ENCODE assay signal across 24 cellular contexts in the genomic region with DNA sequence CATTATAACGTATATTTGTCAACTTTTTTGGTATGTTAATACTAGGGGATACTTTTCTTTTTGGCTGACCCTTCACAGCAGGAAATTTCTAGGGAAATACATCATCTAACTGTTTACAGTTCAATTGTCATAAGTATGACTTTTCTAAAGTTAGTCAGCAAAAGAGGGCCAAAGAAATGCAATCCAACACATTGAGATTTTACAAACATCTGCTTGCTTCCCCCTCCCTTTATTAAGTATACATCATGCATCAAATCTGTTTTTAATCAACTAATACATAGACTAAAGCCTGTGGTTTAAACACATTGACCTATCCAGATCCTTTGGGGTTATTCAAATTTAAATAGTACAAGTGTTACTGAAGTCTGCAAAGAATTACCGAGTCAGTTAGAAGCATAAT.
A peak's percentile ranks its signal among the peaks of the same experiment; 100 is the strongest.
DNase-seq lines count a peak whose midpoint lies in the region; ATAC-seq and TF ChIP-seq lines count a peak whose summit lies in the region.
"Had no signal": no experiment of that assay in that cellular context is flagged by ENCODE, and none has a peak within 500 bp of the region (broad histone marks: within the 10 kb centered on the region; RNA-seq: fewer than 3 reads in every experiment).

No MANE protein-coding gene starts in this region.

- H4K8ac ChIP-seq in IMR-90 (ENCODE audit: low read depth in 2 of 2, low read length in 2 of 2) = 0 out of 4 replicates have a peak overlapping the region, but pooled peaks of 1 of the 2 experiments have one; percentile 56

- H3K18ac ChIP-seq in IMR-90 (ENCODE audit: low read depth, low read length) = peak overlapping the region; percentile 40; the same call in 1 of the 2 replicates

- H2AK9ac ChIP-seq in IMR-90 (replicated peaks; ENCODE audit: low read depth, low read length, poor library complexity) = no peak overlapping the region

- H2BK20ac ChIP-seq in IMR-90 (ENCODE audit: low read depth, low read length) = peak overlapping the region; percentile 13; the same call in 1 of the 2 replicates

- TF ChIP-seq CTCF in AG10803 (conservative IDR thresholded peaks at IDR 0.05; ENCODE audit: low read length) (no peak), IMR-90 (conservative IDR thresholded peaks at IDR 0.05; ENCODE audit: low read depth, low read length) (no peak), fibroblast of villous mesenchyme (IDR thresholded peaks at IDR 0.05; ENCODE audit: insufficient read depth, low read depth, low read length) (no peak)

- TF ChIP-seq RAD21 in IMR-90 (IDR thresholded peaks at IDR 0.05; ENCODE audit: low read length) = no peak

- peaks cover 3% of the 10 kb centered on the region; the same call in 1 of the 2 replicates for H3K9me1 ChIP-seq in IMR-90 (ENCODE audit: insufficient read depth, low read length)

- H3K27ac ChIP-seq in IMR-90 (ENCODE audit: insufficient read depth, low read length) = no peak overlapping the region
- H3K27ac ChIP-seq: C4-2B, Peyer's patch had no signal

- in situ Hi-C loops in IMR-90 (cut with MboI; ENCODE audit: low sequenced_read_pairs) = no loop called here

- H3K4me2 ChIP-seq in IMR-90 (ENCODE audit: low read depth, low read length) = no peak overlapping the region
- H3K4me2 ChIP-seq: GM23338 had no signal

- H2BK120ac ChIP-seq in IMR-90 (ENCODE audit: low read depth, low read length) = no peak overlapping the region

- POLR2A ChIA-PET in IMR-90 (lab: Charles Lee; ENCODE audit: unreplicated experiment) = no interaction called here

- DNase-seq in AG10803 (ENCODE audit: low read depth) = peak; percentile 67
- DNase-seq in IMR-90 = peak; percentile 63
- peak; percentile 83 for DNase-seq in fibroblast of gingiva (ENCODE audit: low read depth)
- peak; percentile 37 for DNase-seq in fibroblast of villous mesenchyme (ENCODE audit: low read depth)
- DNase-seq in NCI-H446 (lab: John Stamatoyannopoulos, UW) = no peak
- no peak for DNase-seq in OCI-M2 (lab: John Stamatoyannopoulos, UW; ENCODE audit: unreplicated experiment)
- DNase-seq in stimulated activated CD4-positive, alpha-beta T cell treated with anti-CD3 and anti-CD28 coated beads, Interleukin-4, amount 100 ng/mL, for 4 hours = no peak
- DNase-seq: 8988T; Calu3; CD8-positive, alpha-beta memory T cell; DMS153; Karpas-422; MV-4-11; NCI-H1105 treated with DMSO at 0.1 percent for 48 hours; NCI-H1694; NCI-H2081; NCI-H2171; NCI-H345; NCI-H524 treated with DMSO at 0.1 percent for 48 hours; NCI-H82; Peyer's patch had no signal

- H3K56ac ChIP-seq in IMR-90 (ENCODE audit: extremely low read depth, insufficient read depth, low read length) = no peak overlapping the region

- no peak overlapping the region for H3K23ac ChIP-seq in IMR-90 (ENCODE audit: low read depth, low read length)

- H2BK15ac ChIP-seq in IMR-90 (ENCODE audit: low read depth, low read length) = no peak overlapping the region

- no peak for TF ChIP-seq POLR2A in IMR-90 (IDR thresholded peaks at IDR 0.05; ENCODE audit: low read depth, low read length)

- no peak overlapping the region for H4K5ac ChIP-seq in IMR-90 (ENCODE audit: low read depth, low read length)

- H3K4me3 ChIP-seq in AG10803 (ENCODE audit: low read length) = no peak overlapping the region
- H3K4me3 ChIP-seq in IMR-90 (ENCODE audit: insufficient read depth, low read depth, low read length) = no peak overlapping the region
- H3K4me3 ChIP-seq in fibroblast of villous mesenchyme (ENCODE audit: low read depth, low read length) = no peak overlapping the region
- H3K4me3 ChIP-seq: GM23338, HAP-1, Peyer's patch had no signal

- H3K36me3 ChIP-seq in IMR-90 (ENCODE audit: control insufficient read depth, insufficient read depth, low read length) = no peaks in the 10 kb centered on the region
- H3K36me3 ChIP-seq: HAP-1, Peyer's patch had no signal

- no peak overlapping the region for H3K9ac ChIP-seq in IMR-90 (ENCODE audit: low read depth, low read length)

- no peak overlapping the region for H4K91ac ChIP-seq in IMR-90 (ENCODE audit: insufficient read depth, low read depth, low read length)

- dilution Hi-C loops in IMR-90 (cut with HindIII; ENCODE audit: low sequenced_read_pairs, unreplicated experiment) = no loop called here

- H4K20me1 ChIP-seq in IMR-90 (ENCODE audit: insufficient read depth, low read length) = no peaks in the 10 kb centered on the region

- H3K14ac ChIP-seq in IMR-90 (replicated peaks; ENCODE audit: low read depth, low read length) = no peak overlapping the region

- intact Hi-C loops in IMR-90 (cut with micrococcal nuclease) = no loop called here

- ATAC-seq in IMR-90 (ENCODE audit: low read depth) = peak; percentile 59
- ATAC-seq: GM23338 had no signal

- peaks cover 7% of the 10 kb centered on the region for H3K4me1 ChIP-seq in IMR-90 (ENCODE audit: control insufficient read depth, insufficient read depth, low read length)
- H3K4me1 ChIP-seq: Peyer's patch had no signal

- H3K79me1 ChIP-seq in IMR-90 (ENCODE audit: low read depth in 1 of 2, low read length in 2 of 2) = peaks cover 0 to 13% of the 10 kb centered on the region in 2 experiments; a peak in 2 of 4 replicates

- no peaks in the 10 kb centered on the region for H3K27me3 ChIP-seq in IMR-90 (ENCODE audit: control insufficient read depth, insufficient read depth, low read length)
- H3K27me3 ChIP-seq: Peyer's patch had no signal

- peak overlapping the region; percentile 6; the same call in 1 of the 2 replicates for H3K4ac ChIP-seq in IMR-90 (ENCODE audit: low read depth, low read length)

- no peaks in the 10 kb centered on the region for H3K9me3 ChIP-seq in IMR-90 (ENCODE audit: control insufficient read depth, insufficient read depth, low read length)
- H3K9me3 ChIP-seq: HAP-1, Peyer's patch had no signal

- H2AFZ ChIP-seq in IMR-90 (replicated peaks; ENCODE audit: low read length, poor library complexity) = no peak overlapping the region
- H2AFZ ChIP-seq: GM23338 had no signal

- no TSS peak for BruUV-seq in IMR-90 (replicated peaks; lab: Mats Ljungman, UMichigan)

- H2AK5ac ChIP-seq in IMR-90 (ENCODE audit: low read depth, low read length) = no peak overlapping the region

- H2BK5ac ChIP-seq in IMR-90 (ENCODE audit: low read depth, low read length, poor library complexity, severe bottlenecking) = no peak overlapping the region

- no CpG with 5 or more reads among the region's 2 CpGs for WGBS in IMR-90 (ENCODE audit: extremely low coverage in 2 of 2, insufficient read length in 1 of 2), 2 experiments

- CTCF ChIA-PET in IMR-90 (lab: Yijun Ruan, JAX) = interaction anchor here (0.6 kb wide), 1 partner anchor 39 kb away, joined by 10 read pairs; no protein-coding TSS in a partner anchor

TF ChIP-seq in IMR-90, 13 proteins besides CTCF, POLR2A, EP300 and RAD21:
- no peak for TF ChIP-seq RFX5 (IDR thresholded peaks at IDR 0.05; ENCODE audit: low read depth, low read length)
- TF ChIP-seq, protein P1, sequence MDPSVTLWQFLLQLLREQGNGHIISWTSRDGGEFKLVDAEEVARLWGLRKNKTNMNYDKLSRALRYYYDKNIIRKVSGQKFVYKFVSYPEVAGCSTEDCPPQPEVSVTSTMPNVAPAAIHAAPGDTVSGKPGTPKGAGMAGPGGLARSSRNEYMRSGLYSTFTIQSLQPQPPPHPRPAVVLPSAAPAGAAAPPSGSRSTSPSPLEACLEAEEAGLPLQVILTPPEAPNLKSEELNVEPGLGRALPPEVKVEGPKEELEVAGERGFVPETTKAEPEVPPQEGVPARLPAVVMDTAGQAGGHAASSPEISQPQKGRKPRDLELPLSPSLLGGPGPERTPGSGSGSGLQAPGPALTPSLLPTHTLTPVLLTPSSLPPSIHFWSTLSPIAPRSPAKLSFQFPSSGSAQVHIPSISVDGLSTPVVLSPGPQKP (IDR thresholded peaks at IDR 0.05; ENCODE audit: borderline replicate concordance, low read depth, low read length) = no peak
- no peak for TF ChIP-seq FOS (IDR thresholded peaks at IDR 0.05; ENCODE audit: low read depth, low read length)
- TF ChIP-seq CHD1 (IDR thresholded peaks at IDR 0.05; ENCODE audit: low read depth, low read length) = no peak
- TF ChIP-seq MAZ (IDR thresholded peaks at IDR 0.05; ENCODE audit: borderline replicate concordance, low read depth, low read length) = no peak
- no peak for TF ChIP-seq RCOR1 (IDR thresholded peaks at IDR 0.05; ENCODE audit: insufficient replicate concordance, low read length)
- TF ChIP-seq, protein P2, sequence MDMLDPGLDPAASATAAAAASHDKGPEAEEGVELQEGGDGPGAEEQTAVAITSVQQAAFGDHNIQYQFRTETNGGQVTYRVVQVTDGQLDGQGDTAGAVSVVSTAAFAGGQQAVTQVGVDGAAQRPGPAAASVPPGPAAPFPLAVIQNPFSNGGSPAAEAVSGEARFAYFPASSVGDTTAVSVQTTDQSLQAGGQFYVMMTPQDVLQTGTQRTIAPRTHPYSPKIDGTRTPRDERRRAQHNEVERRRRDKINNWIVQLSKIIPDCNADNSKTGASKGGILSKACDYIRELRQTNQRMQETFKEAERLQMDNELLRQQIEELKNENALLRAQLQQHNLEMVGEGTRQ (IDR thresholded peaks at IDR 0.05; ENCODE audit: low read depth, low read length) = no peak
- no peak for TF ChIP-seq CEBPB (IDR thresholded peaks at IDR 0.05; ENCODE audit: low read depth, low read length)
- no peak for TF ChIP-seq MXI1 (IDR thresholded peaks at IDR 0.05; ENCODE audit: borderline replicate concordance, low read depth, low read length)
- TF ChIP-seq MAFK (IDR thresholded peaks at IDR 0.05; ENCODE audit: low read depth, low read length) = no peak
- no peak for TF ChIP-seq SMC3 (IDR thresholded peaks at IDR 0.05; ENCODE audit: low read depth, low read length)
- no peak for TF ChIP-seq BHLHE40 (IDR thresholded peaks at IDR 0.05; ENCODE audit: low read depth, low read length)
- no peak for TF ChIP-seq NFE2L2 (IDR thresholded peaks at IDR 0.05; ENCODE audit: low read depth, low read length)

Comparison
In these comparisons a context has a peak if more than half of its experiments do, and no peak if none do; other contexts are left out.
1. DNase-seq: peak in AG10803 (single experiment), IMR-90 (single experiment), fibroblast of gingiva (single experiment) and fibroblast of villous mesenchyme (single experiment); none in NCI-H446 (0 of 2), OCI-M2 (single experiment) and stimulated activated CD4-positive, alpha-beta T cell treated with anti-CD3 and anti-CD28 coated beads, Interleukin-4, amount 100 ng/mL, for 4 hours (0 of 2).